Comparison of ENCODE assay signal across 15 cellular contexts in the genomic region with DNA sequence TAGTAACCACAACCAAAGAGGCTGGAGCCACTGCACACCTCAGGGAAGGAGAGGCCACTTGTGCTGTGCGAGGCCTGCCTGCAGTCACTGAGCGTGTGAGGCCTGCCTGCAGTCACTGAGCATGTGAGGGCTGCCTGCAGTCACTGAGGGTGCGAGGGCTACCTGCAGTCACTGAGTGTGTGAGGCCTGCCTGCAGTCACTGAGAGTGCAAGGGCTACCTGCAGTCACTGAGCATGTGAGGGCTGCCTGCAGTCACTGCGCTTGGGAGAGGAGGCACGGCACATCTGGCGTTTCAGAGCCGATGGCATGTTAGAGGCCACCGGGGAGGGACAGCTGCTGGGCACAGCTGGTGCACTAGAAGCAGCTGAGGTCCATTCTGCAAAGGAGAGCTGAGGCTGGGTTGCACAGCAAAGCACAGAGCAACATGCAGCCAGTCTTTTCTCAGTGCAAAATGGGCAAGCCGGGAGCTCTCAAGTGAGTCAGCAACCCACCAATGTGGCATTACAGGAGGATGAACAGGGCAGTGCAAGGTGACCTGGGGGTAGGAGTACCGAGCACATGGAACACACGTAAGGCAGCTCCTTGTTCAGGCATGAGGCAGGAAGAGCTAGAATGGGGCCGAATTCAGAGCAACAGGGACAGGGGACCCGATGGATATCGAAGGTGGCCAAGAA.
DNase-seq lines count a peak whose midpoint lies in the region; ATAC-seq, FAIRE-seq and TF ChIP-seq lines count a peak whose summit lies in the region.
"Had no signal": no experiment of that assay in that cellular context is flagged by ENCODE, and none has a peak within 500 bp of the region (broad histone marks: within the 10 kb centered on the region; RNA-seq: fewer than 3 reads in every experiment).

No MANE protein-coding gene starts in this region.

- DNase-seq in DMS79 (lab: John Stamatoyannopoulos, UW) (peak; percentile 31), DMS79 treated with DMSO at 0.1 percent for 48 hours (lab: John Stamatoyannopoulos, UW) (no peak), neuronal stem cell (ENCODE audit: low spot score) (no peak), sigmoid colon (peak; percentile 26), GM12891 (ENCODE audit: insufficient read length, low spot score) (no peak), foreskin keratinocyte (no peak)
- DNase-seq: CD8-positive, alpha-beta T cell; COR-L47; DMS153; GF-D8 had no signal

- H3K9me3 ChIP-seq in iPS-18c (ENCODE audit: control insufficient read depth, insufficient read depth, low read length) (peaks cover 38% of the 10 kb centered on the region), neuronal stem cell (replicated peaks in 1 of 2; ENCODE audit: control insufficient read depth in 2 of 2, insufficient read depth in 1 of 2, low read depth in 1 of 2, low read length in 2 of 2) (peaks cover 0 to 5% of the 10 kb centered on the region in 2 donors), sigmoid colon (no peaks in the 10 kb centered on the region)

- peak overlapping the region; percentile 38 for H4K91ac ChIP-seq in neuronal stem cell (ENCODE audit: low read depth, low read length, poor library complexity)

- peak overlapping the region; percentile 45 for H2BK15ac ChIP-seq in neuronal stem cell (ENCODE audit: low read length)

- peak overlapping the region; percentile 78 for H3K9ac ChIP-seq in neuronal stem cell (ENCODE audit: low read depth, low read length, poor library complexity)

- no peak overlapping the region for H2AFZ ChIP-seq in neuronal stem cell (ENCODE audit: low read length)

- TF ChIP-seq EP300 in sigmoid colon (IDR thresholded peaks at IDR 0.05), result no peak

- no CpG with 5 or more reads among the region's 14 CpGs for WGBS in neuronal stem cell (ENCODE audit: extremely low coverage in 2 of 2, insufficient read length in 2 of 2, insufficient replicate concordance in 1 of 2), 2 donors
- 85 to 93% methylated on average over 14 of the region's 14 CpGs for WGBS in sigmoid colon, 2 donors

- no peak for FAIRE-seq in GM12891 (lab: Jason Lieb, UNC)
- FAIRE-seq: D721Med, H54 had no signal

- H3K4me1 ChIP-seq in neuronal stem cell (ENCODE audit: control insufficient read depth in 2 of 2, insufficient read depth in 1 of 2, low read depth in 1 of 2, low read length in 2 of 2) (peaks cover 0 to 22% of the 10 kb centered on the region in 2 donors), sigmoid colon (peaks cover 0 to 12% (median 3%) of the 10 kb centered on the region in 4 donors), foreskin keratinocyte (no peaks in the 10 kb centered on the region)

- TF ChIP-seq POLR2A in sigmoid colon (IDR thresholded peaks at IDR 0.05) (no peak), GM12891 (IDR thresholded peaks at IDR 0.05; ENCODE audit: low read depth, low read length) (no peak)

- H3K36me3 ChIP-seq in neuronal stem cell (replicated peaks in 1 of 2; ENCODE audit: control insufficient read depth in 2 of 2, insufficient read depth in 2 of 2, low read length in 2 of 2), result no peaks in the 10 kb centered on the region
- H3K36me3 ChIP-seq in sigmoid colon, result no peaks in the 10 kb centered on the region

- H3K4ac ChIP-seq in neuronal stem cell (ENCODE audit: low read length), result no peak overlapping the region

- ATAC-seq in HG03097 (IDR thresholded peaks at IDR 0.05; ENCODE audit: low FRiP score, unreplicated experiment), result no peak
- no peak for ATAC-seq in foreskin keratinocyte
- ATAC-seq: CD8-positive, alpha-beta T cell had no signal

- no peak overlapping the region for H2BK120ac ChIP-seq in neuronal stem cell (ENCODE audit: low read depth, low read length)

- TF ChIP-seq CTCF in sigmoid colon (IDR thresholded peaks at IDR 0.05), result no peak
- no peak for TF ChIP-seq CTCF in foreskin keratinocyte (conservative IDR thresholded peaks at IDR 0.05)

- H3K4me2 ChIP-seq in neuronal stem cell (ENCODE audit: insufficient read depth, low read length, poor library complexity, severe bottlenecking), result no peak overlapping the region

- peak overlapping the region; percentile 56 for H2BK5ac ChIP-seq in neuronal stem cell (ENCODE audit: low read length)

- H3K4me3 ChIP-seq in iPS-18c (ENCODE audit: insufficient read depth, low read depth, low read length) (peak overlapping the region; percentile 15; the same call in 1 of the 2 replicates), neuronal stem cell (ENCODE audit: low read length in 2 of 2) (peak overlapping the region in 1 of 2 donors; percentile 11), sigmoid colon (no peak overlapping the region)

- H3K14ac ChIP-seq in neuronal stem cell (ENCODE audit: low read length), result peak overlapping the region; percentile 25

- H4K8ac ChIP-seq in neuronal stem cell (ENCODE audit: low read depth, low read length), result no peak overlapping the region

- H3K18ac ChIP-seq in neuronal stem cell (ENCODE audit: low read length), result peak overlapping the region; percentile 90

- H3K27me3 ChIP-seq in neuronal stem cell (ENCODE audit: control insufficient read depth in 3 of 3, insufficient read depth in 3 of 3, low read depth in 1 of 3, low read length in 3 of 3), result peaks cover 0 to 8% (median 0%) of the 10 kb centered on the region in 3 experiments
- H3K27me3 ChIP-seq in sigmoid colon, result no peaks in the 10 kb centered on the region
- H3K27me3 ChIP-seq in foreskin keratinocyte, result no peaks in the 10 kb centered on the region

- H2AK5ac ChIP-seq in neuronal stem cell (ENCODE audit: low read depth, low read length), result peak overlapping the region; percentile 84

- intact Hi-C loops in sigmoid colon (cut with DNase I), result no loop called here

- H3K27ac ChIP-seq in neuronal stem cell (replicated peaks; ENCODE audit: low read length), result no peak overlapping the region
- H3K27ac ChIP-seq in sigmoid colon, result no peak overlapping the region
- H3K27ac ChIP-seq in foreskin keratinocyte, result no peak overlapping the region
- H3K27ac ChIP-seq: 22Rv1 had no signal

- peak overlapping the region; percentile 78 for H2BK12ac ChIP-seq in neuronal stem cell (ENCODE audit: low read length)

- H3K23ac ChIP-seq in neuronal stem cell (ENCODE audit: low read depth, low read length, poor library complexity), result peak overlapping the region; percentile 62

- no peaks in the 10 kb centered on the region for H3K79me1 ChIP-seq in neuronal stem cell (ENCODE audit: low read depth, low read length)

TF ChIP-seq in GM12891, 5 proteins besides CTCF, POLR2A, EP300 and RAD21:
- TF ChIP-seq SPI1 (IDR thresholded peaks at IDR 0.05; ENCODE audit: low read depth, low read length), result no peak
- TF ChIP-seq PAX5 (IDR thresholded peaks at IDR 0.05; ENCODE audit: insufficient read depth, low read length, severe bottlenecking), result no peak
- TF ChIP-seq POU2F2 (IDR thresholded peaks at IDR 0.05; ENCODE audit: low read depth, low read length), result no peak
- TF ChIP-seq TAF1 (IDR thresholded peaks at IDR 0.05; ENCODE audit: low read depth, low read length), result no peak
- TF ChIP-seq POLR2AphosphoS5 (IDR thresholded peaks at IDR 0.05; ENCODE audit: low read depth, low read length), result no peak
TF ChIP-seq in GM12891: peak in this region for 0.

Comparison
In these comparisons a context has a peak if more than half of its experiments do, and no peak if none do; other contexts are left out.
1. DNase-seq: peak in DMS79 (single experiment) and sigmoid colon (single experiment); none in DMS79 treated with DMSO at 0.1 percent for 48 hours (single experiment), neuronal stem cell (single experiment), GM12891 (single experiment) and foreskin keratinocyte (0 of 2).